In genomic region chr1:100279954-100280682, GRCh38 we compare ENCODE assay signal across 24 cellular contexts. TPM values are rescaled to one million over a fixed set of nuclear protein-coding genes. Genes with fewer than 3 reads are reported as not detected.
DNase-seq lines count a peak whose midpoint lies in the region; ATAC-seq and TF ChIP-seq lines count a peak whose summit lies in the region.
"Had no signal": no experiment of that assay in that cellular context is flagged by ENCODE, and none has a peak within 500 bp of the region (broad histone marks: within the 10 kb centered on the region; RNA-seq: fewer than 3 reads in every experiment).

No MANE protein-coding gene starts in this region.

- H3K27me3 Mint-ChIP-seq in CD8-positive, alpha-beta memory T cell, result no peaks in the 10 kb centered on the region
- H3K27me3 Mint-ChIP-seq in naive thymus-derived CD8-positive, alpha-beta T cell, result no peaks in the 10 kb centered on the region
- H3K27me3 Mint-ChIP-seq: activated B cell treated with CpG ODN at 0.5 μM for 24 hours; activated CD4-positive, alpha-beta T cell treated with anti-CD3 and anti-CD28 coated beads, Interleukin-2, amount 10 ng/mL, durations not matched to agents 7 days and 5 days had no signal

- 94 to 100% methylated on average over 2 of the region's 2 CpGs for WGBS in GM23248 (ENCODE audit: low coverage in 1 of 2, low lambda C conversion rate in 2 of 2, missing lambda C conversion rate in 2 of 2), 2 experiments
- WGBS in smooth muscle cell (ENCODE audit: low lambda C conversion rate), result 100% methylated on average over 2 of the region's 2 CpGs

- POLR2A ChIA-PET in A673 (lab: Charles Lee; ENCODE audit: low non-redundant PET), result no interaction called here
- POLR2A ChIA-PET in CD8-positive, alpha-beta memory T cell (lab: Charles Lee), result interaction anchor here (0.6 kb wide), 1 partner anchor 177 kb away, joined by 3 read pairs; no protein-coding TSS in a partner anchor
- POLR2A ChIA-PET in naive thymus-derived CD8-positive, alpha-beta T cell (lab: Charles Lee), result no interaction called here

- CTCF ChIA-PET in A673 (lab: Charles Lee), result no interaction called here
- CTCF ChIA-PET in CD8-positive, alpha-beta memory T cell (lab: Charles Lee), result no interaction called here

- H3K4me2 ChIP-seq in GM23248 (ENCODE audit: unreplicated experiment), result no peak overlapping the region
- H3K4me2 ChIP-seq in smooth muscle cell, result no peak overlapping the region

- intact Hi-C loops in A673 (cut with micrococcal nuclease; ENCODE audit: unreplicated experiment) (loop anchor here (10.0 kb wide), 1 partner anchor 175 kb away; no protein-coding TSS in a partner anchor), Right ventricle myocardium superior (cut with DNase I) (loop anchor here (5.0 to 10.0 kb wide), 2 partner anchors 72 to 105 kb away; partner anchors contain the start of genes CDC14A and LRRC39)

- H3K4me3 ChIP-seq in A673 (ENCODE audit: low read depth, low read length, poor library complexity, severe bottlenecking), result no peak overlapping the region
- no peak overlapping the region for H3K4me3 ChIP-seq in CD8-positive, alpha-beta memory T cell (ENCODE audit: low read length)
- H3K4me3 ChIP-seq in GM23248, result no peak overlapping the region
- H3K4me3 ChIP-seq in smooth muscle cell, result no peak overlapping the region
- H3K4me3 ChIP-seq: HAP-1, SK-N-MC, thyroid gland, vagina had no signal

- in situ Hi-C loops in GM23248 (cut with MboI), result no loop called here

- H3K9me3 ChIP-seq in A673 (ENCODE audit: low read depth, low read length, poor library complexity, severe bottlenecking) (no peaks in the 10 kb centered on the region), GM23248 (ENCODE audit: low read depth) (no peaks in the 10 kb centered on the region), smooth muscle cell (replicated peaks; ENCODE audit: low read depth) (no peaks in the 10 kb centered on the region)
- no peaks in the 10 kb centered on the region for H3K9me3 ChIP-seq in CD8-positive, alpha-beta memory T cell (ENCODE audit: low read length)
- H3K9me3 ChIP-seq: HAP-1, thyroid gland, vagina had no signal

- H3F3A ChIP-seq in GM23248 (ENCODE audit: insufficient read depth), result peaks cover 7% of the 10 kb centered on the region; the same call in 1 of the 2 replicates
- H3F3A ChIP-seq in smooth muscle cell (ENCODE audit: low read depth), result no peaks in the 10 kb centered on the region

- peaks cover 5 to 84% (median 20%) of the 10 kb centered on the region in 3 donors for H3K36me3 Mint-ChIP-seq in CD8-positive, alpha-beta memory T cell
- H3K36me3 Mint-ChIP-seq in naive thymus-derived CD8-positive, alpha-beta T cell, result peaks cover 11 to 89% (median 20%) of the 10 kb centered on the region in 3 donors

- H3K36me3 ChIP-seq in A673 (ENCODE audit: insufficient read depth, low read length, poor library complexity, severe bottlenecking) (peaks cover 75% of the 10 kb centered on the region), GM23248 (ENCODE audit: low read depth) (peaks cover 74% of the 10 kb centered on the region), smooth muscle cell (ENCODE audit: low read depth) (peaks cover 34% of the 10 kb centered on the region)
- H3K36me3 ChIP-seq in CD8-positive, alpha-beta memory T cell (ENCODE audit: insufficient read depth, low read length), result peaks cover 58% of the 10 kb centered on the region

- H3K9me3 Mint-ChIP-seq in CD8-positive, alpha-beta memory T cell, result no peaks in the 10 kb centered on the region
- H3K9me3 Mint-ChIP-seq in naive thymus-derived CD8-positive, alpha-beta T cell, result no peaks in the 10 kb centered on the region
- H3K9me3 Mint-ChIP-seq: activated B cell treated with CpG ODN at 0.5 μM for 24 hours; activated CD4-positive, alpha-beta T cell treated with anti-CD3 and anti-CD28 coated beads, Interleukin-2, amount 10 ng/mL, durations not matched to agents 7 days and 5 days; nephron had no signal

- H3K4me1 Mint-ChIP-seq in CD8-positive, alpha-beta memory T cell, result peaks cover 22 to 43% (median 42%) of the 10 kb centered on the region in 3 donors
- peaks cover 8 to 28% (median 19%) of the 10 kb centered on the region in 4 donors for H3K4me1 Mint-ChIP-seq in naive thymus-derived CD8-positive, alpha-beta T cell
- H3K4me1 Mint-ChIP-seq: nephron had no signal

- BruUV-seq in A673 (replicated peaks; lab: Mats Ljungman, UMichigan), result no TSS peak

- H2AFZ ChIP-seq in GM23248, result no peak overlapping the region
- no peak overlapping the region for H2AFZ ChIP-seq in smooth muscle cell (ENCODE audit: low read depth)

- H3K79me2 ChIP-seq in GM23248 (ENCODE audit: insufficient read depth), result peaks cover 58% of the 10 kb centered on the region
- H3K79me2 ChIP-seq in smooth muscle cell (ENCODE audit: low read depth), result no peaks in the 10 kb centered on the region

- no peak overlapping the region for H3K9ac ChIP-seq in GM23248
- H3K9ac ChIP-seq in smooth muscle cell (ENCODE audit: low read depth), result no peak overlapping the region

- peak overlapping the region in 7 of 8 donors; percentile 4 to 51 (median 25) for H3K27ac Mint-ChIP-seq in CD8-positive, alpha-beta memory T cell
- peak overlapping the region; percentile 0 to 77 (median 16) for H3K27ac Mint-ChIP-seq in naive thymus-derived CD8-positive, alpha-beta T cell
- H3K27ac Mint-ChIP-seq: activated B cell treated with CpG ODN at 0.5 μM for 24 hours, nephron had no signal

- DNase-seq in A673 (ENCODE audit: low spot score) (no peak), Right ventricle myocardium superior (no peak), NCI-H2081 treated with DMSO at 0.1 percent for 48 hours (lab: John Stamatoyannopoulos, UW) (no peak), GM23248 (no peak), smooth muscle cell (lab: John Stamatoyannopoulos, UW; ENCODE audit: unreplicated experiment) (no peak)
- no peak for DNase-seq in CD8-positive, alpha-beta memory T cell
- no peak for DNase-seq in naive thymus-derived CD8-positive, alpha-beta T cell
- DNase-seq: activated B cell treated with CpG ODN at 0.5 μM for 24 hours; activated CD4-positive, alpha-beta T cell treated with anti-CD3 and anti-CD28 coated beads, Interleukin-2, amount 10 ng/mL, durations not matched to agents 7 days and 5 days; activated naive CD4-positive, alpha-beta T cell treated with anti-CD3 and anti-CD28 coated beads, Interleukin-2, amount 50 U/mL, for 16 hours; aorta; glutamatergic neuron; islet precursor cell; Karpas-422; NCI-H1930; NCI-H2227 treated with DMSO at 0.1 percent for 48 hours; NCI-H526; small intestine; stimulated activated CD4-positive, alpha-beta T cell treated with anti-CD3 and anti-CD28 coated beads, Interleukin-1b, Interleukin-23, amount 100 ng/mL, for 48 hours; thyroid gland had no signal

- H3K4me1 ChIP-seq in A673 (ENCODE audit: insufficient read depth, low read length, poor library complexity, severe bottlenecking) (peaks cover 10% of the 10 kb centered on the region), GM23248 (ENCODE audit: insufficient read depth) (no peaks in the 10 kb centered on the region), smooth muscle cell (ENCODE audit: low read depth) (no peaks in the 10 kb centered on the region)
- H3K4me1 ChIP-seq in CD8-positive, alpha-beta memory T cell (ENCODE audit: insufficient read depth, low read length), result no peaks in the 10 kb centered on the region
- H3K4me1 ChIP-seq: HAP-1, thyroid gland, vagina had no signal

- no peaks in the 10 kb centered on the region for H3K27me3 ChIP-seq in A673 (replicated peaks; ENCODE audit: insufficient read depth, low read depth, low read length, poor library complexity)
- no peaks in the 10 kb centered on the region for H3K27me3 ChIP-seq in CD8-positive, alpha-beta memory T cell (ENCODE audit: insufficient read depth, low read length, poor library complexity, severe bottlenecking)
- no peaks in the 10 kb centered on the region for H3K27me3 ChIP-seq in GM23248 (replicated peaks; ENCODE audit: insufficient read depth)
- no peaks in the 10 kb centered on the region for H3K27me3 ChIP-seq in smooth muscle cell (ENCODE audit: low read depth)
- H3K27me3 ChIP-seq: thyroid gland, vagina had no signal

- H3K27ac ChIP-seq in A673 (ENCODE audit: low read depth, low read length, poor library complexity, severe bottlenecking) (peak overlapping the region; percentile 12), GM23248 (no peak overlapping the region), smooth muscle cell (ENCODE audit: low read depth) (no peak overlapping the region)
- H3K27ac ChIP-seq in CD8-positive, alpha-beta memory T cell (ENCODE audit: low read depth, low read length), result no peak overlapping the region
- H3K27ac ChIP-seq: SK-N-MC, thyroid gland, vagina had no signal

- TF ChIP-seq CTCF in A673 (conservative IDR thresholded peaks at IDR 0.05; ENCODE audit: low read depth, low read length), result no peak
- no peak for TF ChIP-seq CTCF in smooth muscle cell (IDR thresholded peaks at IDR 0.05; ENCODE audit: borderline replicate concordance, insufficient read depth, poor library complexity, severe bottlenecking)

- no peaks in the 10 kb centered on the region for H3K9me2 ChIP-seq in GM23248 (ENCODE audit: insufficient read depth)

- H3K4me3 Mint-ChIP-seq in CD8-positive, alpha-beta memory T cell, result no peak overlapping the region
- H3K4me3 Mint-ChIP-seq in naive thymus-derived CD8-positive, alpha-beta T cell, result no peak overlapping the region
- H3K4me3 Mint-ChIP-seq: activated B cell treated with CpG ODN at 0.5 μM for 24 hours; activated CD4-positive, alpha-beta T cell treated with anti-CD3 and anti-CD28 coated beads, Interleukin-2, amount 10 ng/mL, durations not matched to agents 7 days and 5 days; nephron had no signal

- ATAC-seq in Right ventricle myocardium superior (ENCODE audit: poor library complexity), result peak; percentile 85
- ATAC-seq in naive thymus-derived CD8-positive, alpha-beta T cell, result no peak

- H4K20me1 ChIP-seq in GM23248 (ENCODE audit: insufficient read depth) (no peaks in the 10 kb centered on the region), smooth muscle cell (ENCODE audit: low read depth) (peaks cover 43% of the 10 kb centered on the region)

RNA-seq across cellular contexts. Expression of gene RTCA, which starts 14.1 kb away (rescaled TPM):
- total RNA-seq in A673 (2021) (45.4 and 57.7 TPM in 2 replicates), Right ventricle myocardium superior (41.5 TPM), smooth muscle cell (62.2 and 67.5 TPM in 2 replicates)
- 10 to 100 TPM; 64.5 to 68.3 TPM for total RNA-seq in CD8-positive, alpha-beta memory T cell
- 25.2 TPM for polyA plus RNA-seq in CD8-positive, alpha-beta memory T cell
- total RNA-seq in naive thymus-derived CD8-positive, alpha-beta T cell, result 10 to 100 TPM; 36.6 to 42.2 TPM
- 10 to 100 TPM; 13.8 to 18.0 (median 15.2) TPM for polyA plus RNA-seq in naive thymus-derived CD8-positive, alpha-beta T cell
- total RNA-seq in GM23248 (2014; rRNA removed; shearing (Covaris generic)), result 42.7 and 66.4 TPM in 2 replicates
- polyA plus RNA-seq in GM23248 (2016; fragmentation: Nextera tagmentation; extraction: Ambion mirVana) (55.1 and 56.7 TPM in 2 replicates), smooth muscle cell (51.7 and 53.2 TPM in 2 replicates)

RNA-seq across cellular contexts. Expression of gene DBT, which starts 30.5 kb away (rescaled TPM):
- total RNA-seq in A673 (2021) (16.8 and 18.1 TPM in 2 replicates), Right ventricle myocardium superior (33.2 TPM), smooth muscle cell (9.0 and 17.1 TPM in 2 replicates)
- total RNA-seq in CD8-positive, alpha-beta memory T cell, result 10 to 100 TPM; 13.6 to 13.9 TPM
- 6.0 TPM for polyA plus RNA-seq in CD8-positive, alpha-beta memory T cell
- total RNA-seq in naive thymus-derived CD8-positive, alpha-beta T cell, result 10 to 100 TPM; 16.2 to 16.5 TPM
- 1 to 10 TPM; 5.2 to 7.2 (median 6.3) TPM for polyA plus RNA-seq in naive thymus-derived CD8-positive, alpha-beta T cell
- total RNA-seq in GM23248 (2014; rRNA removed; shearing (Covaris generic)), result 4.2 and 5.3 TPM in 2 replicates
- polyA plus RNA-seq in GM23248 (2016; fragmentation: Nextera tagmentation; extraction: Ambion mirVana) (6.4 and 7.4 TPM in 2 replicates), smooth muscle cell (3.8 and 4.3 TPM in 2 replicates)
